8 cellular contexts compared by ENCODE assay signal in the genomic region with DNA sequence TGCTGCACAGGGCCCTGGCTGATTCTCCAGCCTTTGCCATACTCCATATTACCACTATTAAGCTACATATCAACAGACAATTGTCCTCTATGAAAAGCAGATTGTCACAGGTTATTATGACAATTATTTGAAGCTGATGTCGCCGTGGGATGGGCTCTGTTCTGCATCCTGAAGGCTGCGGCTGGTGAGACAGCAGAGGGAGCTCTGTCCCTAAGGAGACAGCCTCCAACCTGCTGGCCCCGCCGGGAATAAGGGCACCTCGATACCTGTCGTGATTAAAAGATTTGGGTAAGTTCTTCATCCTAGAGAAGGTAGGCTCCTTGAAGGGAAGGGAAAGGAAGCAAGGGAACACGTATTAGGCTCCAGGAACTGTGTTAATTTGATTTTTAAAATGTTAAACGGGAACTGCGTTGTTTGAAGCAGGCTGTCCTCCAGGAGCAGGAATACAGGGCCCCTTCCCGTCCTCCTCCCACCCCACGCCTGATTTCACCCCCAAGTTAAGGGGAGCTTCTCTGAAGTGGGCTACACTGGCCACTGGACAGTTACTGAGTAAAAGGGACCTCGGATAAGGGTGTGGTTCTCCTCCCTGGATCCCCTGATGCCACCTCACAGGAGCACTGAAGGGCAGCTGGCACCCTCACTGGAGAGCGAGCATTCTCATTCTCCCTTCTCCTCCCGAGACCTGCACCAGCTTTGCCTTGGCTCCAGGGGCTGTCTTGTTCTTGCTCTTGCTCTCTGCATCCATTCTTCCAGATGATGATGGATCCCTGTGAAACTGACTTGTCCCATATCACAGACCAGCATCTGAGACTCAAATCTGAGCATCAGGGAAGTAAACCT. TPM values are rescaled to one million over a fixed set of nuclear protein-coding genes. Genes with fewer than 3 reads are reported as not detected.
DNase-seq lines count a peak whose midpoint lies in the region; ATAC-seq and TF ChIP-seq lines count a peak whose summit lies in the region.

No MANE protein-coding gene starts in this region.

- DNase-seq in NCI-H1092 treated with DMSO at 0.1 percent for 48 hours (lab: John Stamatoyannopoulos, UW) = peak; percentile 55
- no peak for DNase-seq in NCI-H1092 (lab: John Stamatoyannopoulos, UW)
- peak; percentile 42 for DNase-seq in NCI-H2227 (lab: John Stamatoyannopoulos, UW; ENCODE audit: unreplicated experiment)
- DNase-seq in activated naive CD4-positive, alpha-beta T cell treated with anti-CD3 and anti-CD28 coated beads for 36 hours = peak; percentile 68
- peak; percentile 27 to 74 (median 46) for DNase-seq in heart left ventricle

- H3K27me3 Mint-ChIP-seq in activated naive CD4-positive, alpha-beta T cell treated with anti-CD3 and anti-CD28 coated beads for 36 hours (ENCODE audit: low read depth) = no peaks in the 10 kb centered on the region

- H3K36me3 ChIP-seq in heart left ventricle (no peaks in the 10 kb centered on the region), rectal smooth muscle tissue (ENCODE audit: control insufficient read depth, insufficient read depth, low read length) (no peaks in the 10 kb centered on the region)

- H3K36me3 Mint-ChIP-seq in activated naive CD4-positive, alpha-beta T cell treated with anti-CD3 and anti-CD28 coated beads for 36 hours (ENCODE audit: low read depth) = no peaks in the 10 kb centered on the region

- peak; percentile 37 to 76 (median 63) for TF ChIP-seq CTCF in heart left ventricle (IDR thresholded peaks at IDR 0.05)

- intact Hi-C loops in activated naive CD4-positive, alpha-beta T cell treated with anti-CD3 and anti-CD28 coated beads for 36 hours (cut with micrococcal nuclease) = loop anchor here (1.0 kb wide), 4 partner anchors 44 to 729 kb away; no protein-coding TSS in a partner anchor
- intact Hi-C loops in heart left ventricle (cut with DNase I) = loop anchor here in 8 of 10 donors (1.0 to 10.0 kb wide), 9 partner anchors 39 to 256 kb away; a partner anchor contains a TSS

- H3K4me3 ChIP-seq in heart left ventricle (peak overlapping the region in 2 of 12 donors; percentile 14 to 16), rectal smooth muscle tissue (ENCODE audit: low read length) (peak overlapping the region; percentile 37)

- H3K9me3 Mint-ChIP-seq in activated naive CD4-positive, alpha-beta T cell treated with anti-CD3 and anti-CD28 coated beads for 36 hours = peaks cover 2% of the 10 kb centered on the region

- H3K9me3 ChIP-seq in heart left ventricle = no peaks in the 10 kb centered on the region

- 16 to 24% (median 20%) methylated on average over 15 of the region's 15 CpGs for WGBS in heart left ventricle, 4 donors

- no peak overlapping the region for H3K27ac ChIP-seq in heart left ventricle
- H3K27ac ChIP-seq in rectal smooth muscle tissue (ENCODE audit: low read depth, low read length) = no peak overlapping the region

- H3K9ac ChIP-seq in rectal smooth muscle tissue (ENCODE audit: low read length) = no peak overlapping the region

- peak overlapping the region; percentile 33 for H3K4me3 Mint-ChIP-seq in activated naive CD4-positive, alpha-beta T cell treated with anti-CD3 and anti-CD28 coated beads for 36 hours

- H3K4me1 ChIP-seq in heart left ventricle = peaks cover 0 to 3% (median 0%) of the 10 kb centered on the region in 12 donors
- H3K4me1 ChIP-seq in rectal smooth muscle tissue (ENCODE audit: control insufficient read depth, insufficient read depth, low read length) = no peaks in the 10 kb centered on the region

- no peak for TF ChIP-seq POLR2A in heart left ventricle (IDR thresholded peaks at IDR 0.05)

- CTCF ChIA-PET in activated naive CD4-positive, alpha-beta T cell treated with anti-CD3 and anti-CD28 coated beads for 36 hours (lab: Charles Lee) = interaction anchor here (0.6 to 2.1 kb wide), 16 partner anchors 9 to 408 kb away, joined by 3 to 9 read pairs (median 4); no protein-coding TSS in a partner anchor

- H3K27me3 ChIP-seq in heart left ventricle = no peaks in the 10 kb centered on the region
- no peaks in the 10 kb centered on the region for H3K27me3 ChIP-seq in rectal smooth muscle tissue (ENCODE audit: control insufficient read depth, insufficient read depth, low read length)

- peak; percentile 77 to 94 (median 86) for ATAC-seq in heart left ventricle
- no peak for ATAC-seq in HG02938 (IDR thresholded peaks at IDR 0.05; ENCODE audit: unreplicated experiment)
- ATAC-seq in GM18861 (IDR thresholded peaks at IDR 0.05; ENCODE audit: unreplicated experiment) = no peak

- H3K27ac Mint-ChIP-seq in activated naive CD4-positive, alpha-beta T cell treated with anti-CD3 and anti-CD28 coated beads for 36 hours = no peak overlapping the region

- peaks cover 9% of the 10 kb centered on the region for H3K4me1 Mint-ChIP-seq in activated naive CD4-positive, alpha-beta T cell treated with anti-CD3 and anti-CD28 coated beads for 36 hours (ENCODE audit: low read depth)

RNA-seq across cellular contexts. Expression of a gene that starts 11.8 kb away (rescaled TPM):
- 100 to 1,000 TPM; 184 to 192 TPM for total RNA-seq in activated naive CD4-positive, alpha-beta T cell treated with anti-CD3 and anti-CD28 coated beads for 36 hours
- 10 to 100 TPM; 36.9 to 86.3 (median 67.3) TPM for total RNA-seq in heart left ventricle
- polyA plus RNA-seq in heart left ventricle = 10 to 100 TPM; 24.8 to 47.6 TPM

RNA-seq across cellular contexts. Expression of a gene that starts 42.6 kb away (rescaled TPM):
- 10 to 100 TPM; 20.9 to 24.3 TPM for total RNA-seq in activated naive CD4-positive, alpha-beta T cell treated with anti-CD3 and anti-CD28 coated beads for 36 hours
- 100 to 1,000 TPM in 8 of 9 donors, 10 to 100 TPM in 1; 85.1 to 219 (median 141) TPM for total RNA-seq in heart left ventricle
- 100 to 1,000 TPM in 1 of 2 donors, 10 to 100 TPM in 1; 78.8 to 271 TPM for polyA plus RNA-seq in heart left ventricle

Comparison
In these comparisons a context has a peak if more than half of its experiments do, and no peak if none do; other contexts are left out.
1. ATAC-seq: peak in heart left ventricle (4 of 4); none in HG02938 (single experiment) and GM18861 (single experiment).